1 cellular context compared by ENCODE assay signal in the genomic region with DNA sequence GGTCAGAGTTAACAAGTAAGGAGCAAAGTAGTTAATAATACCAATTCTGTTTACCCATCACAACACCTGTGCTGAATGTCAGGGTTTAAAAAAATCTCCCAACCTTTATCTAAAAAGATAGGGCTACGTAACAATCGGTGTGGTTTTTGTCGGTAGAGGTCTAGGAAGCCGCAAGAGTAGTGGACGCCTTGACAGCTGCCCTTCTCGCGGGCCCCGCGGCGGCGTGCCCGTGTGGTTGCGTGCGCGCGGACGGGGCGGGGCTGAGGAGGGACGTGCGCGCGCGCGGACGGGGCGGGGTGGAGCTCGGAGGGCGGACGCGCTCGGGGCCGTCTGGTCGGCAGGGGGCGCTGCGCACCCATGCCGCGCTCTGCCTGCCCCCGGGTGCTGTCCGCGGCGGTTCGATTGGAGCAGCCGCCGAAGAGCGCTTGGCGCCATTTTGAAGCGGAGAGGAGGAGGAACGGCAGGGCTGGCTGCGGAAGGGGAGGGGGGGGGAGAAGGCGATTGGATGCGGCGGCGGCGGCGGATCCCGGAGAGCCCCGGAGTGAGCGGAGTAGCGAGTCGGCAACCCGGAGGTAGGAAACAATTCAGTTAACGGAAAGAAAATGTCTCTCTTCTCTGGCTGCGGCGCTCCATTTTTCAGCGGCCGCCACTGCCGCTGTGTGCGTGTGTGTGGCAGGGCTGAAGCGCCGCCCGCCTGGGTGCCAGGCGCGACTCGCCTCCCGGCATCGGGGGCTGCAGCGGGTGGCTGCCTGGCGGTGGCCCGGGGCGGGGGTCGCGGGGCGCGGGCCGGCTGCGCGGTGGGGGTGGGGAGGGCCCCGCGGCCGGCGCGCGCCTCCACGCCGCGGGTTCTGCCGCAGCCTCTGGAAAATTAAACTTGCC.
TF ChIP-seq lines count a peak whose summit lies in the region.

A gene with protein sequence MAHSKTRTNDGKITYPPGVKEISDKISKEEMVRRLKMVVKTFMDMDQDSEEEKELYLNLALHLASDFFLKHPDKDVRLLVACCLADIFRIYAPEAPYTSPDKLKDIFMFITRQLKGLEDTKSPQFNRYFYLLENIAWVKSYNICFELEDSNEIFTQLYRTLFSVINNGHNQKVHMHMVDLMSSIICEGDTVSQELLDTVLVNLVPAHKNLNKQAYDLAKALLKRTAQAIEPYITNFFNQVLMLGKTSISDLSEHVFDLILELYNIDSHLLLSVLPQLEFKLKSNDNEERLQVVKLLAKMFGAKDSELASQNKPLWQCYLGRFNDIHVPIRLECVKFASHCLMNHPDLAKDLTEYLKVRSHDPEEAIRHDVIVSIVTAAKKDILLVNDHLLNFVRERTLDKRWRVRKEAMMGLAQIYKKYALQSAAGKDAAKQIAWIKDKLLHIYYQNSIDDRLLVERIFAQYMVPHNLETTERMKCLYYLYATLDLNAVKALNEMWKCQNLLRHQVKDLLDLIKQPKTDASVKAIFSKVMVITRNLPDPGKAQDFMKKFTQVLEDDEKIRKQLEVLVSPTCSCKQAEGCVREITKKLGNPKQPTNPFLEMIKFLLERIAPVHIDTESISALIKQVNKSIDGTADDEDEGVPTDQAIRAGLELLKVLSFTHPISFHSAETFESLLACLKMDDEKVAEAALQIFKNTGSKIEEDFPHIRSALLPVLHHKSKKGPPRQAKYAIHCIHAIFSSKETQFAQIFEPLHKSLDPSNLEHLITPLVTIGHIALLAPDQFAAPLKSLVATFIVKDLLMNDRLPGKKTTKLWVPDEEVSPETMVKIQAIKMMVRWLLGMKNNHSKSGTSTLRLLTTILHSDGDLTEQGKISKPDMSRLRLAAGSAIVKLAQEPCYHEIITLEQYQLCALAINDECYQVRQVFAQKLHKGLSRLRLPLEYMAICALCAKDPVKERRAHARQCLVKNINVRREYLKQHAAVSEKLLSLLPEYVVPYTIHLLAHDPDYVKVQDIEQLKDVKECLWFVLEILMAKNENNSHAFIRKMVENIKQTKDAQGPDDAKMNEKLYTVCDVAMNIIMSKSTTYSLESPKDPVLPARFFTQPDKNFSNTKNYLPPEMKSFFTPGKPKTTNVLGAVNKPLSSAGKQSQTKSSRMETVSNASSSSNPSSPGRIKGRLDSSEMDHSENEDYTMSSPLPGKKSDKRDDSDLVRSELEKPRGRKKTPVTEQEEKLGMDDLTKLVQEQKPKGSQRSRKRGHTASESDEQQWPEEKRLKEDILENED (N-terminal part only) (plus strand): TSS at position 431 of the 879 bp plus-strand sequence. CDS start 62,321 bp downstream, outside the sequence.

TF ChIP-seq in HepG2, 621 proteins besides CTCF, POLR2A, EP300 and RAD21 (continued from another document and continues in another):
- TF ChIP-seq MTA1 (CRISPR knock-in tag; IDR thresholded peaks at IDR 0.05; ENCODE audit: borderline replicate concordance) (0 out of 2 replicates have a peak, but pooled peaks have one; percentile 66), ZMYM4 (CRISPR knock-in tag; IDR thresholded peaks at IDR 0.05) (peak; percentile 97), ERF (CRISPR knock-in tag; IDR thresholded peaks at IDR 0.05) (peak; percentile 67; the same call in 1 of the 2 replicates), ZNF34 (CRISPR knock-in tag; IDR thresholded peaks at IDR 0.05; ENCODE audit: borderline replicate concordance) (peak; percentile 67; the same call in 1 of the 2 replicates), FOXM1 (CRISPR knock-in tag; IDR thresholded peaks at IDR 0.05) (no peak), NRL (CRISPR knock-in tag; IDR thresholded peaks at IDR 0.05; ENCODE audit: borderline replicate concordance) (peak; percentile 40; the same call in 1 of the 2 replicates), TOPORS (CRISPR knock-in tag; IDR thresholded peaks at IDR 0.05) (peak; percentile 89; the same call in 1 of the 2 replicates), ZNF256 (CRISPR knock-in tag; conservative IDR thresholded peaks at IDR 0.05) (no peak), ZNF562 (CRISPR knock-in tag; IDR thresholded peaks at IDR 0.05; ENCODE audit: borderline replicate concordance) (no peak), NPAS2 (CRISPR knock-in tag; IDR thresholded peaks at IDR 0.05; ENCODE audit: borderline replicate concordance) (no peak), IKZF1 (IDR thresholded peaks at IDR 0.05) (no peak), TARDBP (CRISPR knock-in tag; IDR thresholded peaks at IDR 0.05) (0 out of 2 replicates have a peak, but pooled peaks have one; percentile 39), ZKSCAN5 (CRISPR knock-in tag; IDR thresholded peaks at IDR 0.05) (no peak), POGZ (CRISPR knock-in tag; IDR thresholded peaks at IDR 0.05) (peak; percentile 98), ZFP1 (CRISPR knock-in tag; IDR thresholded peaks at IDR 0.05) (no peak), GATA4 (IDR thresholded peaks at IDR 0.05; ENCODE audit: borderline replicate concordance, low read depth) (no peak), ZNF772 (CRISPR knock-in tag; IDR thresholded peaks at IDR 0.05) (peak; percentile 48; the same call in 1 of the 2 replicates), ZC3H13 (CRISPR knock-in tag; IDR thresholded peaks at IDR 0.05) (0 out of 2 replicates have a peak, but pooled peaks have one; percentile 49), ZNF460 (CRISPR knock-in tag; IDR thresholded peaks at IDR 0.05; ENCODE audit: borderline replicate concordance) (no peak), TAF1 (CRISPR knock-in tag; IDR thresholded peaks at IDR 0.05) (peak; percentile 73), ZFP36L1 (CRISPR knock-in tag; IDR thresholded peaks at IDR 0.05) (peak; percentile 42; the same call in 1 of the 2 replicates), TEAD3 (CRISPR knock-in tag; optimal IDR thresholded peaks at IDR 0.05; ENCODE audit: borderline replicate concordance) (peak; percentile 16), ZNF816 (CRISPR knock-in tag; IDR thresholded peaks at IDR 0.05; ENCODE audit: borderline replicate concordance) (peak; percentile 49; the same call in 1 of the 2 replicates), ZC3H4 (CRISPR knock-in tag; IDR thresholded peaks at IDR 0.05; ENCODE audit: borderline replicate concordance) (no peak), CAMTA2 (CRISPR knock-in tag; IDR thresholded peaks at IDR 0.05; ENCODE audit: borderline replicate concordance) (no peak), PCBP1 (IDR thresholded peaks at IDR 0.05; ENCODE audit: borderline replicate concordance, low read depth, low read length) (no peak), ZNF572 (CRISPR knock-in tag; IDR thresholded peaks at IDR 0.05) (no peak), ZFP36L2 (CRISPR knock-in tag; IDR thresholded peaks at IDR 0.05) (no peak), ZNF598 (CRISPR knock-in tag; IDR thresholded peaks at IDR 0.05; ENCODE audit: borderline replicate concordance) (no peak), ATF7-NPFF (CRISPR knock-in tag; IDR thresholded peaks at IDR 0.05; ENCODE audit: low read depth) (peak; percentile 43; the same call in 1 of the 2 replicates), NR1H2 (CRISPR knock-in tag; IDR thresholded peaks at IDR 0.05; ENCODE audit: borderline replicate concordance, low read depth) (no peak), PAX8 (CRISPR knock-in tag; IDR thresholded peaks at IDR 0.05; ENCODE audit: borderline replicate concordance) (no peak; the same call in 1 of the 2 replicates)
- TF ChIP-seq, protein P1, sequence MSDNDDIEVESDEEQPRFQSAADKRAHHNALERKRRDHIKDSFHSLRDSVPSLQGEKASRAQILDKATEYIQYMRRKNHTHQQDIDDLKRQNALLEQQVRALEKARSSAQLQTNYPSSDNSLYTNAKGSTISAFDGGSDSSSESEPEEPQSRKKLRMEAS (IDR thresholded peaks at IDR 0.05), result peak; percentile 69
- TF ChIP-seq, protein P2, sequence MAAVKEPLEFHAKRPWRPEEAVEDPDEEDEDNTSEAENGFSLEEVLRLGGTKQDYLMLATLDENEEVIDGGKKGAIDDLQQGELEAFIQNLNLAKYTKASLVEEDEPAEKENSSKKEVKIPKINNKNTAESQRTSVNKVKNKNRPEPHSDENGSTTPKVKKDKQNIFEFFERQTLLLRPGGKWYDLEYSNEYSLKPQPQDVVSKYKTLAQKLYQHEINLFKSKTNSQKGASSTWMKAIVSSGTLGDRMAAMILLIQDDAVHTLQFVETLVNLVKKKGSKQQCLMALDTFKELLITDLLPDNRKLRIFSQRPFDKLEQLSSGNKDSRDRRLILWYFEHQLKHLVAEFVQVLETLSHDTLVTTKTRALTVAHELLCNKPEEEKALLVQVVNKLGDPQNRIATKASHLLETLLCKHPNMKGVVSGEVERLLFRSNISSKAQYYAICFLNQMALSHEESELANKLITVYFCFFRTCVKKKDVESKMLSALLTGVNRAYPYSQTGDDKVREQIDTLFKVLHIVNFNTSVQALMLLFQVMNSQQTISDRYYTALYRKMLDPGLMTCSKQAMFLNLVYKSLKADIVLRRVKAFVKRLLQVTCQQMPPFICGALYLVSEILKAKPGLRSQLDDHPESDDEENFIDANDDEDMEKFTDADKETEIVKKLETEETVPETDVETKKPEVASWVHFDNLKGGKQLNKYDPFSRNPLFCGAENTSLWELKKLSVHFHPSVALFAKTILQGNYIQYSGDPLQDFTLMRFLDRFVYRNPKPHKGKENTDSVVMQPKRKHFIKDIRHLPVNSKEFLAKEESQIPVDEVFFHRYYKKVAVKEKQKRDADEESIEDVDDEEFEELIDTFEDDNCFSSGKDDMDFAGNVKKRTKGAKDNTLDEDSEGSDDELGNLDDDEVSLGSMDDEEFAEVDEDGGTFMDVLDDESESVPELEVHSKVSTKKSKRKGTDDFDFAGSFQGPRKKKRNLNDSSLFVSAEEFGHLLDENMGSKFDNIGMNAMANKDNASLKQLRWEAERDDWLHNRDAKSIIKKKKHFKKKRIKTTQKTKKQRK (IDR thresholded peaks at IDR 0.05; ENCODE audit: low read length), result no peak
- TF ChIP-seq, protein P3, sequence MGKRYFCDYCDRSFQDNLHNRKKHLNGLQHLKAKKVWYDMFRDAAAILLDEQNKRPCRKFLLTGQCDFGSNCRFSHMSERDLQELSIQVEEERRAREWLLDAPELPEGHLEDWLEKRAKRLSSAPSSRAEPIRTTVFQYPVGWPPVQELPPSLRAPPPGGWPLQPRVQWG (CRISPR knock-in tag; IDR thresholded peaks at IDR 0.05; ENCODE audit: borderline replicate concordance, low read depth), result no peak
- TF ChIP-seq, protein P4, sequence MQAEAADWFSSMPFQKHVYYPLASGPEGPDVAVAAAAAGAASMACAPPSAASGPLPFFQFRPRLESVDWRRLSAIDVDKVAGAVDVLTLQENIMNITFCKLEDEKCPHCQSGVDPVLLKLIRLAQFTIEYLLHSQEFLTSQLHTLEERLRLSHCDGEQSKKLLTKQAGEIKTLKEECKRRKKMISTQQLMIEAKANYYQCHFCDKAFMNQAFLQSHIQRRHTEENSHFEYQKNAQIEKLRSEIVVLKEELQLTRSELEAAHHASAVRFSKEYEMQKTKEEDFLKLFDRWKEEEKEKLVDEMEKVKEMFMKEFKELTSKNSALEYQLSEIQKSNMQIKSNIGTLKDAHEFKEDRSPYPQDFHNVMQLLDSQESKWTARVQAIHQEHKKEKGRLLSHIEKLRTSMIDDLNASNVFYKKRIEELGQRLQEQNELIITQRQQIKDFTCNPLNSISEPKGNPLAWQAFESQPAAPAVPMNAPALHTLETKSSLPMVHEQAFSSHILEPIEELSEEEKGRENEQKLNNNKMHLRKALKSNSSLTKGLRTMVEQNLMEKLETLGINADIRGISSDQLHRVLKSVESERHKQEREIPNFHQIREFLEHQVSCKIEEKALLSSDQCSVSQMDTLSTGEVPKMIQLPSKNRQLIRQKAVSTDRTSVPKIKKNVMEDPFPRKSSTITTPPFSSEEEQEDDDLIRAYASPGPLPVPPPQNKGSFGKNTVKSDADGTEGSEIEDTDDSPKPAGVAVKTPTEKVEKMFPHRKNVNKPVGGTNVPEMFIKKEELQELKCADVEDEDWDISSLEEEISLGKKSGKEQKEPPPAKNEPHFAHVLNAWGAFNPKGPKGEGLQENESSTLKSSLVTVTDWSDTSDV (CRISPR knock-in tag; IDR thresholded peaks at IDR 0.05), result no peak
- TF ChIP-seq, protein P5, sequence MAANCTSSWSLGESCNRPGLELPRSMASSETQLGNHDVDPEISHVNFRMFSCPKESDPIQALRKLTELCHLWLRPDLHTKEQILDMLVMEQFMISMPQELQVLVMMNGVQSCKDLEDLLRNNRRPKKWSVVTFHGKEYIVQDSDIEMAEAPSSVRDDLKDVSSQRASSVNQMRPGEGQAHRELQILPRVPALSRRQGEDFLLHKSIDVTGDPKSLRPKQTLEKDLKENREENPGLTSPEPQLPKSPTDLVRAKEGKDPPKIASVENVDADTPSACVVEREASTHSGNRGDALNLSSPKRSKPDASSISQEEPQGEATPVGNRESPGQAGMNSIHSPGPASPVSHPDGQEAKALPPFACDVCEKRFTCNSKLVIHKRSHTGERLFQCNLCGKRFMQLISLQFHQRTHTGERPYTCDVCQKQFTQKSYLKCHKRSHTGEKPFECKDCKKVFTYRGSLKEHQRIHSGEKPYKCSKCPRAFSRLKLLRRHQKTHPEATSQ (CRISPR knock-in tag; IDR thresholded peaks at IDR 0.05; ENCODE audit: borderline replicate concordance), result 0 out of 2 replicates have a peak, but pooled peaks have one; percentile 21
- TF ChIP-seq, protein P6, sequence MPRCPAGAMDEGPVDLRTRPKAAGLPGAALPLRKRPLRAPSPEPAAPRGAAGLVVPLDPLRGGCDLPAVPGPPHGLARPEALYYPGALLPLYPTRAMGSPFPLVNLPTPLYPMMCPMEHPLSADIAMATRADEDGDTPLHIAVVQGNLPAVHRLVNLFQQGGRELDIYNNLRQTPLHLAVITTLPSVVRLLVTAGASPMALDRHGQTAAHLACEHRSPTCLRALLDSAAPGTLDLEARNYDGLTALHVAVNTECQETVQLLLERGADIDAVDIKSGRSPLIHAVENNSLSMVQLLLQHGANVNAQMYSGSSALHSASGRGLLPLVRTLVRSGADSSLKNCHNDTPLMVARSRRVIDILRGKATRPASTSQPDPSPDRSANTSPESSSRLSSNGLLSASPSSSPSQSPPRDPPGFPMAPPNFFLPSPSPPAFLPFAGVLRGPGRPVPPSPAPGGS (CRISPR knock-in tag; IDR thresholded peaks at IDR 0.05), result no peak
- TF ChIP-seq, protein P7, sequence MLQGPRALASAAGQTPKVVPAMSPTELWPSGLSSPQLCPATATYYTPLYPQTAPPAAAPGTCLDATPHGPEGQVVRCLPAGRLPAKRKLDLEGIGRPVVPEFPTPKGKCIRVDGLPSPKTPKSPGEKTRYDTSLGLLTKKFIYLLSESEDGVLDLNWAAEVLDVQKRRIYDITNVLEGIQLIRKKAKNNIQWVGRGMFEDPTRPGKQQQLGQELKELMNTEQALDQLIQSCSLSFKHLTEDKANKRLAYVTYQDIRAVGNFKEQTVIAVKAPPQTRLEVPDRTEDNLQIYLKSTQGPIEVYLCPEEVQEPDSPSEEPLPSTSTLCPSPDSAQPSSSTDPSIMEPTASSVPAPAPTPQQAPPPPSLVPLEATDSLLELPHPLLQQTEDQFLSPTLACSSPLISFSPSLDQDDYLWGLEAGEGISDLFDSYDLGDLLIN (CRISPR knock-in tag; IDR thresholded peaks at IDR 0.05; ENCODE audit: borderline replicate concordance), result no peak
- TF ChIP-seq, protein P8, sequence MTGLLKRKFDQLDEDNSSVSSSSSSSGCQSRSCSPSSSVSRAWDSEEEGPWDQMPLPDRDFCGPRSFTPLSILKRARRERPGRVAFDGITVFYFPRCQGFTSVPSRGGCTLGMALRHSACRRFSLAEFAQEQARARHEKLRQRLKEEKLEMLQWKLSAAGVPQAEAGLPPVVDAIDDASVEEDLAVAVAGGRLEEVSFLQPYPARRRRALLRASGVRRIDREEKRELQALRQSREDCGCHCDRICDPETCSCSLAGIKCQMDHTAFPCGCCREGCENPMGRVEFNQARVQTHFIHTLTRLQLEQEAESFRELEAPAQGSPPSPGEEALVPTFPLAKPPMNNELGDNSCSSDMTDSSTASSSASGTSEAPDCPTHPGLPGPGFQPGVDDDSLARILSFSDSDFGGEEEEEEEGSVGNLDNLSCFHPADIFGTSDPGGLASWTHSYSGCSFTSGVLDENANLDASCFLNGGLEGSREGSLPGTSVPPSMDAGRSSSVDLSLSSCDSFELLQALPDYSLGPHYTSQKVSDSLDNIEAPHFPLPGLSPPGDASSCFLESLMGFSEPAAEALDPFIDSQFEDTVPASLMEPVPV (CRISPR knock-in tag; IDR thresholded peaks at IDR 0.05), result peak; percentile 39; the same call in 1 of the 2 replicates
